18 cellular contexts compared by ENCODE assay signal in the genomic region with DNA sequence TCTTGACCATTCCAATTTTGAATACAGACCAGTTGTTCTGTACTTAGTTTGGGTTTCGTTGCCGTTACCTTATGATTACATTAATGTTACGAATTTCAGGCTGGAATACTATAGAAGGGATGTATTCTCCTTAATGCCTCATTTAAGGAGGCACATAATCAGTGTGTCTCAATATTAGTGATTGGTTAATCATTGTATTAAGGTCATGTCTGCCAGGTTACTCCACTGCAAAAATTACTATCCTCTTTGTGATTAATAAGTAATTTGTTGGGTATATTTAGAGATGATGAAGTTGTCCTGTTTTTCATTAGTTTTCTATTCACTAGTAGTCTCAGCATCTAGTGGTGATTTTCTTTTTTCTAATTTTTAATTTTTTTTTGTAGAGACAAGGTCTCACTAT.
A peak's percentile ranks its signal among the peaks of the same experiment; 100 is the strongest.
DNase-seq lines count a peak whose midpoint lies in the region; ATAC-seq and TF ChIP-seq lines count a peak whose summit lies in the region.
"Had no signal": no experiment of that assay in that cellular context is flagged by ENCODE, and none has a peak within 500 bp of the region (broad histone marks: within the 10 kb centered on the region; RNA-seq: fewer than 3 reads in every experiment).

No MANE protein-coding gene starts in this region.

- no peak for TF ChIP-seq EP300 in esophagus muscularis mucosa (IDR thresholded peaks at IDR 0.05)

- H3K27ac Mint-ChIP-seq in activated CD8-positive, alpha-beta memory T cell treated with anti-CD3 and anti-CD28 coated beads, Interleukin-2, amount 10 ng/mL, durations not matched to agents 7 days and 5 days: peak overlapping the region; percentile 92
- peak overlapping the region; percentile 97 to 98 for H3K27ac Mint-ChIP-seq in T-cell
- peak overlapping the region; percentile 92 for H3K27ac Mint-ChIP-seq in stimulated activated effector memory CD8-positive, alpha-beta T cell treated with anti-CD3 and anti-CD28 coated beads, Interleukin-12 subunit alpha, Interleukin-12 subunit beta, amount 100 ng/mL, for 72 hours

- no peaks in the 10 kb centered on the region for H3K9me3 ChIP-seq in esophagus muscularis mucosa
- H3K9me3 ChIP-seq: ascending aorta, upper lobe of left lung had no signal

- peaks cover 23% of the 10 kb centered on the region for H3K4me1 Mint-ChIP-seq in activated CD8-positive, alpha-beta memory T cell treated with anti-CD3 and anti-CD28 coated beads, Interleukin-2, amount 10 ng/mL, durations not matched to agents 7 days and 5 days
- H3K4me1 Mint-ChIP-seq in T-cell: peaks cover 36 to 46% (median 43%) of the 10 kb centered on the region in 3 donors
- H3K4me1 Mint-ChIP-seq in stimulated activated effector memory CD8-positive, alpha-beta T cell treated with anti-CD3 and anti-CD28 coated beads, Interleukin-12 subunit alpha, Interleukin-12 subunit beta, amount 100 ng/mL, for 72 hours: peaks cover 14% of the 10 kb centered on the region

- DNase-seq in activated CD8-positive, alpha-beta memory T cell treated with anti-CD3 and anti-CD28 coated beads, Interleukin-2, amount 10 ng/mL, durations not matched to agents 7 days and 5 days: no peak
- DNase-seq in activated CD8-positive, alpha-beta memory T cell treated with anti-CD3 and anti-CD28 coated beads for 24 hours: no peak
- DNase-seq in T-cell (no peak), esophagus muscularis mucosa (ENCODE audit: extremely low spot score) (no peak), T-helper 9 cell (no peak), KG1 (lab: John Stamatoyannopoulos, UW) (no peak)
- DNase-seq in stimulated activated effector memory CD8-positive, alpha-beta T cell treated with anti-CD3 and anti-CD28 coated beads, Interleukin-12 subunit alpha, Interleukin-12 subunit beta, amount 100 ng/mL, for 72 hours (ENCODE audit: low spot score in 2 of 2): no peak
- no peak for DNase-seq in stimulated activated CD4-positive, alpha-beta T cell treated with anti-CD3 and anti-CD28 coated beads, Interleukin-2, amount 100 ng/mL, for 24 hours
- DNase-seq: activated T-cell treated with anti-CD3 and anti-CD28 coated beads for 4 hours, dermis blood vessel endothelial cell, GOT3, kidney, midbrain, NCI-H1930, NCI-H526, upper lobe of left lung had no signal

- no peak for ATAC-seq in activated CD8-positive, alpha-beta memory T cell treated with anti-CD3 and anti-CD28 coated beads, Interleukin-2, amount 10 ng/mL, durations not matched to agents 7 days and 5 days
- ATAC-seq in T-cell (replicated peaks in 1 of 4): no peak
- no peak for ATAC-seq in stimulated activated effector memory CD8-positive, alpha-beta T cell treated with anti-CD3 and anti-CD28 coated beads, Interleukin-12 subunit alpha, Interleukin-12 subunit beta, amount 100 ng/mL, for 72 hours
- ATAC-seq: SK-N-SH treated with all-trans-retinoic acid at 6 μM for 48 hours had no signal

- peaks cover 0 to 9% (median 5%) of the 10 kb centered on the region in 4 donors for H3K36me3 ChIP-seq in esophagus muscularis mucosa
- H3K36me3 ChIP-seq: ascending aorta had no signal

- TF ChIP-seq POLR2A in esophagus muscularis mucosa (IDR thresholded peaks at IDR 0.05; ENCODE audit: low read depth): no peak

- intact Hi-C loops in esophagus muscularis mucosa (cut with DNase I): loop anchor here (10.0 kb wide), 1 partner anchor 61 kb away; a partner anchor contains a TSS

- CTCF ChIA-PET in activated CD8-positive, alpha-beta memory T cell treated with anti-CD3 and anti-CD28 coated beads, Interleukin-2, amount 10 ng/mL, durations not matched to agents 7 days and 5 days (lab: Charles Lee): interaction anchor here (1.3 kb wide), 1 partner anchor 14 kb away, joined by 3 read pairs; no protein-coding TSS in a partner anchor
- CTCF ChIA-PET in T-cell (lab: Charles Lee): no interaction called here

- no peaks in the 10 kb centered on the region for H3K9me3 Mint-ChIP-seq in activated CD8-positive, alpha-beta memory T cell treated with anti-CD3 and anti-CD28 coated beads, Interleukin-2, amount 10 ng/mL, durations not matched to agents 7 days and 5 days (ENCODE audit: low read depth)
- H3K9me3 Mint-ChIP-seq in T-cell: no peaks in the 10 kb centered on the region
- no peaks in the 10 kb centered on the region for H3K9me3 Mint-ChIP-seq in stimulated activated effector memory CD8-positive, alpha-beta T cell treated with anti-CD3 and anti-CD28 coated beads, Interleukin-12 subunit alpha, Interleukin-12 subunit beta, amount 100 ng/mL, for 72 hours

- H3K27me3 Mint-ChIP-seq in activated CD8-positive, alpha-beta memory T cell treated with anti-CD3 and anti-CD28 coated beads, Interleukin-2, amount 10 ng/mL, durations not matched to agents 7 days and 5 days: no peaks in the 10 kb centered on the region
- H3K27me3 Mint-ChIP-seq in T-cell: no peaks in the 10 kb centered on the region

- H3K4me3 ChIP-seq in esophagus muscularis mucosa: no peak overlapping the region
- H3K4me3 ChIP-seq: ascending aorta, upper lobe of left lung had no signal

- peaks cover 5 to 48% (median 40%) of the 10 kb centered on the region in 4 donors for H3K4me1 ChIP-seq in esophagus muscularis mucosa

- H3K27me3 ChIP-seq in esophagus muscularis mucosa: no peaks in the 10 kb centered on the region
- H3K27me3 ChIP-seq: ascending aorta, upper lobe of left lung had no signal

- TF ChIP-seq CTCF in esophagus muscularis mucosa (IDR thresholded peaks at IDR 0.05): no peak

- WGBS in esophagus muscularis mucosa: 82% methylated on average over 3 of the region's 3 CpGs

- POLR2A ChIA-PET in T-cell (lab: Charles Lee): no interaction called here

- peak overlapping the region in 3 of 4 donors; percentile 58 to 64 (median 59) for H3K27ac ChIP-seq in esophagus muscularis mucosa (replicated peaks in 1 of 4)

- H3K4me3 Mint-ChIP-seq in activated CD8-positive, alpha-beta memory T cell treated with anti-CD3 and anti-CD28 coated beads, Interleukin-2, amount 10 ng/mL, durations not matched to agents 7 days and 5 days: no peak overlapping the region
- peak overlapping the region in 2 of 3 donors; percentile 26 to 34 for H3K4me3 Mint-ChIP-seq in T-cell
- peak overlapping the region; percentile 52 for H3K4me3 Mint-ChIP-seq in stimulated activated effector memory CD8-positive, alpha-beta T cell treated with anti-CD3 and anti-CD28 coated beads, Interleukin-12 subunit alpha, Interleukin-12 subunit beta, amount 100 ng/mL, for 72 hours

- peaks cover 33% of the 10 kb centered on the region for H3K36me3 Mint-ChIP-seq in activated CD8-positive, alpha-beta memory T cell treated with anti-CD3 and anti-CD28 coated beads, Interleukin-2, amount 10 ng/mL, durations not matched to agents 7 days and 5 days
- H3K36me3 Mint-ChIP-seq in T-cell: peaks cover 29% of the 10 kb centered on the region
- H3K36me3 Mint-ChIP-seq in stimulated activated effector memory CD8-positive, alpha-beta T cell treated with anti-CD3 and anti-CD28 coated beads, Interleukin-12 subunit alpha, Interleukin-12 subunit beta, amount 100 ng/mL, for 72 hours: peaks cover 12% of the 10 kb centered on the region
